ENCODE assay signal across 8 cellular contexts in genomic region chr11:74948546-74948897, GRCh38. TPM values are rescaled to one million over a fixed set of nuclear protein-coding genes. Genes with fewer than 3 reads are reported as not detected.
A peak's percentile ranks its signal among the peaks of the same experiment; 100 is the strongest.
DNase-seq lines count a peak whose midpoint lies in the region; ATAC-seq and TF ChIP-seq lines count a peak whose summit lies in the region.

No MANE protein-coding gene starts in this region.

- no peaks in the 10 kb centered on the region for H3K9me2 ChIP-seq in Karpas-422 (replicated peaks; ENCODE audit: insufficient read depth, low read length)

- DNase-seq in CMK (ENCODE audit: low read depth) = peak; percentile 12
- peak; percentile 65 for DNase-seq in Karpas-422
- DNase-seq in mammary epithelial cell = no peak
- DNase-seq in lower leg skin (ENCODE audit: low spot score in 2 of 2) = no peak
- DNase-seq in upper lobe of left lung = no peak
- no peak for DNase-seq in middle frontal gyrus (ENCODE audit: extremely low spot score, low spot score)
- DNase-seq in NK-92 treated with Interleukin-12 subunit alpha and Interleukin-12 subunit beta, amount 100 ng/mL, for 24 hours (lab: John Stamatoyannopoulos, UW) = no peak

- peak; percentile 10 for ATAC-seq in GM21423 (IDR thresholded peaks at IDR 0.05; ENCODE audit: unreplicated experiment)
- ATAC-seq in upper lobe of left lung (ENCODE audit: low FRiP score in 2 of 2) = peak in 1 of 2 donors; percentile 30

- TSS peak; percentile 85 for BruUV-seq in mammary epithelial cell (replicated peaks; lab: Mats Ljungman, UMichigan)

- in situ Hi-C loops in mammary epithelial cell (cut with MboI; ENCODE audit: low sequenced_read_pairs in 2 of 2) = no loop called here

- dilution Hi-C loops in mammary epithelial cell (cut with HindIII; ENCODE audit: low sequenced_read_pairs) = no loop called here

- H3K27ac ChIP-seq in Karpas-422 (ENCODE audit: low read length) = peak overlapping the region; percentile 72
- peak overlapping the region; percentile 91 for H3K27ac ChIP-seq in mammary epithelial cell (ENCODE audit: insufficient read depth, low read depth, low read length)
- peak overlapping the region; percentile 64 to 92 (median 88) for H3K27ac ChIP-seq in upper lobe of left lung

- H3K79me2 ChIP-seq in Karpas-422 (ENCODE audit: low read length) = peaks cover 88% of the 10 kb centered on the region
- peaks cover 56% of the 10 kb centered on the region for H3K79me2 ChIP-seq in mammary epithelial cell (ENCODE audit: insufficient read depth, low read length)

- H3K36me3 ChIP-seq in Karpas-422 (ENCODE audit: insufficient read depth, low read length) (peaks cover 8% of the 10 kb centered on the region; the same call in 1 of the 2 replicates), mammary epithelial cell (ENCODE audit: insufficient read depth, low read length) (peaks cover 3% of the 10 kb centered on the region), upper lobe of left lung (no peaks in the 10 kb centered on the region)

- H3K4me2 ChIP-seq in Karpas-422 (ENCODE audit: low read depth, low read length, poor library complexity, severe bottlenecking) (peak overlapping the region; percentile 91), mammary epithelial cell (ENCODE audit: insufficient read depth, low read depth, low read length) (peak overlapping the region; percentile 78)

- H3K4me3 ChIP-seq in Karpas-422 (ENCODE audit: low read length) (peak overlapping the region; percentile 86), mammary epithelial cell (replicated peaks in 1 of 3; ENCODE audit: insufficient read depth in 1 of 3, low read depth in 2 of 3, low read length in 3 of 3) (peak overlapping the region; percentile 72 to 100 (median 99)), lower leg skin (ENCODE audit: low read depth, poor library complexity, severe bottlenecking) (peak overlapping the region; percentile 77), upper lobe of left lung (peak overlapping the region; percentile 50 to 93 (median 89))

- no peak for TF ChIP-seq CTCF in mammary epithelial cell (conservative IDR thresholded peaks at IDR 0.05 in 1 of 2, IDR thresholded peaks at IDR 0.05 in 1 of 2; ENCODE audit: extremely low read depth in 1 of 2, insufficient read depth in 1 of 2, low read depth in 1 of 2, low read length in 2 of 2)
- no peak for TF ChIP-seq CTCF in lower leg skin (IDR thresholded peaks at IDR 0.05)
- no peak for TF ChIP-seq CTCF in upper lobe of left lung (IDR thresholded peaks at IDR 0.05)

- CTCF ChIA-PET in mammary epithelial cell (lab: Charles Lee; ENCODE audit: low non-redundant PET) = no interaction called here

- 0% methylated on average over 5 of the region's 9 CpGs for WGBS in mammary epithelial cell (ENCODE audit: low coverage, missing lambda C conversion rate)
- 2% methylated on average over 9 of the region's 9 CpGs for WGBS in lower leg skin, 2 donors
- WGBS in upper lobe of left lung, 2 donors = 1 to 3% methylated on average over 9 of the region's 9 CpGs

- H3K9ac ChIP-seq in Karpas-422 (ENCODE audit: low read length) (peak overlapping the region; percentile 90), mammary epithelial cell (ENCODE audit: insufficient read depth, low read length) (peak overlapping the region; percentile 98)

- H2AFZ ChIP-seq in Karpas-422 (ENCODE audit: low read length) = peak overlapping the region; percentile 73
- peak overlapping the region; percentile 96 for H2AFZ ChIP-seq in mammary epithelial cell (ENCODE audit: low read depth, low read length)

- TF ChIP-seq EP300 in upper lobe of left lung (IDR thresholded peaks at IDR 0.05) = no peak

- H3K27me3 ChIP-seq in Karpas-422 (ENCODE audit: low read length) (no peaks in the 10 kb centered on the region), mammary epithelial cell (ENCODE audit: insufficient read depth, low read length) (no peaks in the 10 kb centered on the region), upper lobe of left lung (no peaks in the 10 kb centered on the region)

- H3K4me1 ChIP-seq in Karpas-422 (ENCODE audit: low read length) (peaks cover 55% of the 10 kb centered on the region), mammary epithelial cell (ENCODE audit: insufficient read depth, low read length) (peaks cover 17% of the 10 kb centered on the region), upper lobe of left lung (peaks cover 19 to 45% (median 27%) of the 10 kb centered on the region in 4 donors)

- H3K9me3 ChIP-seq in Karpas-422 (ENCODE audit: low read length) (no peaks in the 10 kb centered on the region), mammary epithelial cell (replicated peaks; ENCODE audit: insufficient read depth, low read length) (no peaks in the 10 kb centered on the region), upper lobe of left lung (no peaks in the 10 kb centered on the region)

- no peaks in the 10 kb centered on the region for H4K20me1 ChIP-seq in Karpas-422 (ENCODE audit: insufficient read depth, low read depth, low read length)
- H4K20me1 ChIP-seq in mammary epithelial cell (ENCODE audit: insufficient read depth, low read length) = no peaks in the 10 kb centered on the region

- intact Hi-C loops in mammary epithelial cell (cut with micrococcal nuclease) = loop anchor here (2.0 kb wide), 1 partner anchor 20 kb away; no protein-coding TSS in a partner anchor
- intact Hi-C loops in lower leg skin (cut with DNase I; ENCODE audit: low total_unique reads) = no loop called here

- TF ChIP-seq POLR2A in lower leg skin (IDR thresholded peaks at IDR 0.05) (no peak), upper lobe of left lung (IDR thresholded peaks at IDR 0.05) (no peak)

RNA-seq across cellular contexts. Expression of gene XRRA1, which starts 0.4 kb away (rescaled TPM):
- total RNA-seq in Karpas-422 (2014; rRNA removed; shearing (Covaris generic); ENCODE audit: low replicate concordance) = 29.7 and 56.3 TPM in 2 replicates
- total RNA-seq in mammary epithelial cell = 10 to 100 TPM; 17.6 to 28.7 TPM
- polyA plus RNA-seq in mammary epithelial cell = 5.7 TPM
- 43.4 TPM for polyA minus RNA-seq in mammary epithelial cell
- total RNA-seq in lower leg skin = 10 to 100 TPM in 3 of 4 donors, 1 to 10 TPM in 1; 7.0 to 17.4 (median 13.2) TPM
- total RNA-seq in upper lobe of left lung = 10 to 100 TPM in 5 of 6 donors, 1 to 10 TPM in 1; 9.4 to 25.1 (median 16.7) TPM

RNA-seq across cellular contexts. Expression of gene SPCS2, which starts 0.5 kb away (rescaled TPM):
- 33.2 and 91.5 TPM in 2 replicates for total RNA-seq in Karpas-422 (2014; rRNA removed; shearing (Covaris generic); ENCODE audit: low replicate concordance)
- total RNA-seq in mammary epithelial cell (100 to 1,000 TPM in 1 of 2 donors, 10 to 100 TPM in 1; 14.0 to 122 TPM), lower leg skin (100 to 1,000 TPM in 1 of 4 donors, 10 to 100 TPM in 3; 19.2 to 117 (median 23.9) TPM), upper lobe of left lung (100 to 1,000 TPM in 2 of 6 donors, 10 to 100 TPM in 4; 15.5 to 150 (median 89.0) TPM)
- polyA plus RNA-seq in mammary epithelial cell = 54.6 TPM
- polyA minus RNA-seq in mammary epithelial cell = 83.2 TPM

RNA-seq across cellular contexts. Expression of gene NEU3, which starts 40.2 kb away (rescaled TPM):
- 103 and 133 TPM in 2 replicates for total RNA-seq in Karpas-422 (2014; rRNA removed; shearing (Covaris generic); ENCODE audit: low replicate concordance)
- total RNA-seq in mammary epithelial cell = 10 to 100 TPM; 17.3 to 21.8 TPM
- polyA plus RNA-seq in mammary epithelial cell = 9.3 TPM
- polyA minus RNA-seq in mammary epithelial cell = 10.0 TPM
- total RNA-seq in lower leg skin = 1 to 10 TPM; 4.3 to 7.4 (median 5.9) TPM
- total RNA-seq in upper lobe of left lung = 10 to 100 TPM in 3 of 6 donors, 1 to 10 TPM in 3; 6.2 to 36.7 (median 11.5) TPM

Comparison
In these comparisons a context has a peak if more than half of its experiments do, and no peak if none do; other contexts are left out.
1. DNase-seq: peak in CMK (single experiment) and Karpas-422 (single experiment); none in mammary epithelial cell (single experiment), lower leg skin (0 of 2), upper lobe of left lung (0 of 2), middle frontal gyrus (single experiment) and NK-92 treated with Interleukin-12 subunit alpha and Interleukin-12 subunit beta, amount 100 ng/mL, for 24 hours (single experiment).
2. Peak in every context shown above with its lines, with median percentiles within 50 percentile points of each other: H3K27ac ChIP-seq and H3K4me3 ChIP-seq.